ENCODE assay signal across 8 cellular contexts in the genomic region with DNA sequence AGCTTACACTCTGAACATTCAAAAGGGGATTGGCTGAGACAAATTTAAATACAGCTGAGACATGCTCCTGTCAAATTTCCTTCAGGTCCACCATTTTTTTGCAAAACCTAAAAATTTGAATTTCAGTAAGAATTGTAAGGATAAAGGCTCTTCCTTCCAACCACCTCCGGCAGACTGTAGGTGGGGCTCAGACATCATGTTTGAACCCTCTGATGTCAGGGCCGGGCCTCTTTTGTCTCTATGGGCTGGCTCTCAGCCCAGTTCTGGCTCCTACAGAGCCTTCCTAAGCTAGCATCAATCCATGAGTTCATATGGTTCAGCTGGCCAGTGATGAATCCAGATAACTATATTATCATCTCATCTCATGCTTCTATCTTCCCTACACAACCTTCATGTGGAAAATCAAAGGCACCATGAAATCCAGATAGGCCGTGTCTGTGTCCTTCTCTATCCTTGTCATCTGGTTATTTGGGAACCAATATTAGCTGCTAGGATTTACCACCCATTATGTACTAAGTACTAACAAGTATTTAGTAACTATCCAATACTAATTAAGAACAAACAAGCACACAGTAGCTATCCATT. TPM values are rescaled to one million over a fixed set of nuclear protein-coding genes. Genes with fewer than 3 reads are reported as not detected.
DNase-seq lines count a peak whose midpoint lies in the region; ATAC-seq, FAIRE-seq and TF ChIP-seq lines count a peak whose summit lies in the region.

No MANE protein-coding gene starts in this region.

- H3K9me2 ChIP-seq in MM.1S (replicated peaks; ENCODE audit: insufficient read depth, low read length), result no peaks in the 10 kb centered on the region

- H3K36me3 ChIP-seq in kidney (ENCODE audit: control insufficient read depth in 1 of 2, insufficient read depth in 2 of 2, low read length in 2 of 2) (peaks cover 20 to 37% of the 10 kb centered on the region in 2 donors), MM.1S (replicated peaks; ENCODE audit: insufficient read depth, low read length) (no peaks in the 10 kb centered on the region)

- no peak overlapping the region for H3K4me3 ChIP-seq in NB4 (ENCODE audit: low read depth, low read length)
- H3K4me3 ChIP-seq in kidney (ENCODE audit: low read length in 2 of 2), result peak overlapping the region in 1 of 2 donors; percentile 5
- H3K4me3 ChIP-seq in MM.1S (ENCODE audit: low read length), result no peak overlapping the region

- H3K79me2 ChIP-seq in MM.1S (ENCODE audit: low read length), result no peaks in the 10 kb centered on the region

- TF ChIP-seq CTCF in NB4 (IDR thresholded peaks at IDR 0.05; ENCODE audit: low read depth, low read length) (peak; percentile 8), kidney (IDR thresholded peaks at IDR 0.05; ENCODE audit: borderline replicate concordance, extremely low read depth, insufficient read depth) (peak; percentile 33), MM.1S (IDR thresholded peaks at IDR 0.05; ENCODE audit: low read length) (no peak)

- H3K9me3 ChIP-seq in kidney (ENCODE audit: control insufficient read depth in 1 of 2, low read length in 2 of 2), result no peaks in the 10 kb centered on the region
- no peaks in the 10 kb centered on the region for H3K9me3 ChIP-seq in MM.1S (replicated peaks; ENCODE audit: insufficient read depth, low read length)

- FAIRE-seq in kidney (lab: Jason Lieb, UNC), result no peak

- no peak overlapping the region for H2AFZ ChIP-seq in MM.1S (ENCODE audit: low read length)

- H3F3A ChIP-seq in MM.1S (ENCODE audit: insufficient read depth, low read length), result no peaks in the 10 kb centered on the region

- H3K4me2 ChIP-seq in MM.1S (ENCODE audit: low read depth, low read length), result no peak overlapping the region

- H4K20me1 ChIP-seq in MM.1S (ENCODE audit: insufficient read depth, low read length), result no peaks in the 10 kb centered on the region

- H3K9ac ChIP-seq in kidney (ENCODE audit: low read length in 2 of 2) (no peak overlapping the region), MM.1S (ENCODE audit: low read length) (no peak overlapping the region)

- TF ChIP-seq POLR2A in NB4 (IDR thresholded peaks at IDR 0.05; ENCODE audit: extremely low read depth, insufficient read length), result no peak

- intact Hi-C loops in kidney (cut with DNase I), result no loop called here

- H3K27me3 ChIP-seq in MM.1S (replicated peaks; ENCODE audit: insufficient read depth, low read length), result no peaks in the 10 kb centered on the region

- ATAC-seq in HG02885 (IDR thresholded peaks at IDR 0.05; ENCODE audit: poor library complexity, unreplicated experiment) (no peak), HG03159 (IDR thresholded peaks at IDR 0.05; ENCODE audit: unreplicated experiment) (no peak), HG03095 (IDR thresholded peaks at IDR 0.05; ENCODE audit: unreplicated experiment) (no peak)

- H3K4me1 ChIP-seq in kidney (ENCODE audit: control insufficient read depth in 1 of 2, insufficient read depth in 1 of 2, low read depth in 1 of 2, low read length in 2 of 2) (peaks cover 8 to 13% of the 10 kb centered on the region in 2 donors), MM.1S (ENCODE audit: low read length) (no peaks in the 10 kb centered on the region)

- DNase-seq in COR-L47 (lab: John Stamatoyannopoulos, UW), result peak; percentile 80
- peak; percentile 20 for DNase-seq in NB4 (ENCODE audit: low read depth)
- peak; percentile 58 for DNase-seq in astrocyte of the hippocampus (ENCODE audit: low read depth, low spot score)
- DNase-seq in kidney, result no peak
- no peak for DNase-seq in MM.1S

- H3K27ac ChIP-seq in kidney (ENCODE audit: low read depth in 2 of 2, low read length in 2 of 2) (no peak overlapping the region), MM.1S (ENCODE audit: low read length) (no peak overlapping the region)

RNA-seq across cellular contexts. Expression of gene NIPSNAP3B, which starts 44.2 kb away (rescaled TPM):
- 5.5 TPM for total RNA-seq in kidney
- 4.3 TPM for polyA plus RNA-seq in kidney (ENCODE audit: insufficient read depth, low read depth, low replicate concordance)

Comparison
In these comparisons a context has a peak if more than half of its experiments do, and no peak if none do; other contexts are left out.
1. DNase-seq: peak in COR-L47 (single experiment), NB4 (single experiment) and astrocyte of the hippocampus (single experiment); none in kidney (single experiment) and MM.1S (single experiment).